8 cellular contexts compared by ENCODE assay signal in the genomic region with DNA sequence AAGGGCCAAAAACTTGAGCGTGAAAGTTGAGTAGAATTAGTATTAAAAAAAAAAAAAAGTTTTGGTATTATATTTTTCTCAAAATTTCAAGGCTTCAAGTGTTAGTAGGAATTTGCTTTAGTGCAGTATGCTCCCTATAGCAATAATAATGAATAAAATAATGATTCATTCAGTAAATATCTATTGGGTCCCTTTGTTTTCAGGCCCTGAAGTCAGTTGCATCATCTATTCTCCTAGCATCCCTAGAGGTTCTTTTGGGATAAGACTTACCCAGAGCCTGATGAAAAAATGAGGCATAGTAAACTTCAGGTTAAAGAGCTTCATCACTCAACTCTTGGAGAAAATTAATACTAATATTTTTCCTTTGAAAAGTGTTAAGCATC. TPM values are rescaled to one million over a fixed set of nuclear protein-coding genes. Genes with fewer than 3 reads are reported as not detected.
DNase-seq lines count a peak whose midpoint lies in the region; ATAC-seq, FAIRE-seq and TF ChIP-seq lines count a peak whose summit lies in the region.

No MANE protein-coding gene starts in this region.

- no peak for ATAC-seq in right cardiac atrium
- no peak for ATAC-seq in left ventricle myocardium superior
- no peak for ATAC-seq in left lung
- ATAC-seq in GM19397 (IDR thresholded peaks at IDR 0.05; ENCODE audit: unreplicated experiment) = no peak

- H3K36me3 ChIP-seq in adipocyte (ENCODE audit: control insufficient read depth, insufficient read depth, low read length, severe bottlenecking) = no peaks in the 10 kb centered on the region
- H3K36me3 ChIP-seq in left lung = no peaks in the 10 kb centered on the region
- no peaks in the 10 kb centered on the region for H3K36me3 ChIP-seq in uterus

- peak overlapping the region; percentile 81 for H3K9ac ChIP-seq in adipocyte (ENCODE audit: low read length)

- H3K4me1 ChIP-seq in right cardiac atrium (ENCODE audit: control insufficient read depth, insufficient read depth, low read length) (no peaks in the 10 kb centered on the region), adipocyte (ENCODE audit: control insufficient read depth, insufficient read depth, low read length) (peaks cover 19% of the 10 kb centered on the region), left lung (peaks cover 12 to 40% of the 10 kb centered on the region in 2 donors), uterus (peaks cover 0 to 14% of the 10 kb centered on the region in 2 donors)

- TF ChIP-seq CTCF in left lung (IDR thresholded peaks at IDR 0.05) = no peak
- no peak for TF ChIP-seq CTCF in uterus (IDR thresholded peaks at IDR 0.05)
- no peak for TF ChIP-seq CTCF in D721Med (IDR thresholded peaks at IDR 0.05; ENCODE audit: insufficient read depth, missing control alignments)

- FAIRE-seq in D721Med (lab: Jason Lieb, UNC) = no peak

- H3K27ac ChIP-seq in right cardiac atrium (ENCODE audit: low read length) = no peak overlapping the region
- H3K27ac ChIP-seq in left lung = peak overlapping the region in 1 of 2 donors; percentile 87
- peak overlapping the region in 1 of 2 donors; percentile 83 for H3K27ac ChIP-seq in uterus

- DNase-seq in right cardiac atrium (no peak), left ventricle myocardium superior (no peak), adipocyte (ENCODE audit: low read depth) (peak; percentile 73), left lung (no peak), uterus (no peak), NCI-H82 (lab: John Stamatoyannopoulos, UW) (no peak), D721Med (ENCODE audit: insufficient read length, low spot score) (no peak)

- peak overlapping the region; percentile 64 for H3K4me3 ChIP-seq in right cardiac atrium (ENCODE audit: low read length)
- peak overlapping the region; percentile 92 for H3K4me3 ChIP-seq in adipocyte (ENCODE audit: low read length)
- peak overlapping the region; percentile 79 to 80 for H3K4me3 ChIP-seq in left lung
- H3K4me3 ChIP-seq in uterus = peak overlapping the region; percentile 57 to 95

- intact Hi-C loops in right cardiac atrium (cut with DNase I) = no loop called here
- intact Hi-C loops in left ventricle myocardium superior (cut with micrococcal nuclease) = no loop called here
- intact Hi-C loops in left lung (cut with DNase I) = loop anchor here in 1 of 2 donors (5.0 kb wide), 1 partner anchor 197 kb away; a partner anchor contains a TSS
- intact Hi-C loops in uterus (cut with DNase I; ENCODE audit: low total_unique reads) = no loop called here

- H3K9me3 ChIP-seq in right cardiac atrium (ENCODE audit: control insufficient read depth, low read length) (no peaks in the 10 kb centered on the region), adipocyte (ENCODE audit: control insufficient read depth, low read length) (no peaks in the 10 kb centered on the region), left lung (no peaks in the 10 kb centered on the region), uterus (no peaks in the 10 kb centered on the region)

- TF ChIP-seq POLR2A in uterus (IDR thresholded peaks at IDR 0.05) = no peak

- 13% methylated on average over 1 of the region's 1 CpG for WGBS in right cardiac atrium

- no peaks in the 10 kb centered on the region for H3K27me3 ChIP-seq in right cardiac atrium (ENCODE audit: control insufficient read depth, insufficient read depth)
- H3K27me3 ChIP-seq in adipocyte (replicated peaks; ENCODE audit: control insufficient read depth, insufficient read depth, low read length) = no peaks in the 10 kb centered on the region
- H3K27me3 ChIP-seq in left lung = no peaks in the 10 kb centered on the region
- H3K27me3 ChIP-seq in uterus = no peaks in the 10 kb centered on the region

RNA-seq across cellular contexts. Expression of a gene that starts 1.1 kb away (rescaled TPM):
- total RNA-seq in right cardiac atrium (10 to 100 TPM; 19.8 to 26.8 (median 22.6) TPM), left ventricle myocardium superior (36.4 TPM), left lung (10 to 100 TPM; 39.7 to 42.4 TPM), uterus (10 to 100 TPM; 20.9 to 71.5 (median 42.1) TPM)
- polyA plus RNA-seq in right cardiac atrium = 15.1 TPM

RNA-seq across cellular contexts. Expression of a gene that starts 20.3 kb away (rescaled TPM):
- 10 to 100 TPM; 22.3 to 28.7 (median 26.8) TPM for total RNA-seq in right cardiac atrium
- 5.7 TPM for polyA plus RNA-seq in right cardiac atrium
- 29.4 TPM for total RNA-seq in left ventricle myocardium superior
- 10 to 100 TPM; 26.5 to 32.1 TPM for total RNA-seq in left lung
- total RNA-seq in uterus = 10 to 100 TPM; 16.8 to 40.5 (median 33.0) TPM

RNA-seq across cellular contexts. Expression of a gene that starts 51.5 kb away (rescaled TPM):
- total RNA-seq in right cardiac atrium (1 to 10 TPM; 3.4 to 4.0 (median 3.8) TPM), left ventricle myocardium superior (2.1 TPM), left lung (10 to 100 TPM in 1 of 2 donors, 1 to 10 TPM in 1; 8.9 to 14.0 TPM), uterus (10 to 100 TPM in 1 of 4 donors, 1 to 10 TPM in 3; 4.0 to 10.1 (median 5.8) TPM)
- polyA plus RNA-seq in right cardiac atrium = 4.3 TPM
